37 cellular contexts compared by ENCODE assay signal in genomic region chr13:45659536-45659935, GRCh38. TPM values are rescaled to one million over a fixed set of nuclear protein-coding genes. Genes with fewer than 3 reads are reported as not detected.
"Had no signal": no experiment of that assay in that cellular context is flagged by ENCODE, and none has a peak within 500 bp of the region (broad histone marks: within the 10 kb centered on the region; RNA-seq: fewer than 3 reads in every experiment).

No MANE protein-coding gene starts in this region.

- H3K4me2 ChIP-seq: PC-9 had no signal

- FAIRE-seq: RCC 7860 had no signal

- ATAC-seq: activated CD8-positive, alpha-beta T cell treated with anti-CD3 and anti-CD28 coated beads, Interleukin-2, amount 10 ng/mL, durations not matched to agents 7 days and 5 days; body of pancreas had no signal

- H3K27me3 ChIP-seq: ascending aorta, body of pancreas, breast epithelium had no signal

- H3K27ac Mint-ChIP-seq: activated CD8-positive, alpha-beta T cell treated with anti-CD3 and anti-CD28 coated beads, Interleukin-2, amount 10 ng/mL, durations not matched to agents 7 days and 5 days; activated naive CD4-positive, alpha-beta T cell treated with anti-CD3 and anti-CD28 coated beads, Interleukin-2, amount 50 U/mL, for 24 hours; activated naive CD8-positive, alpha-beta T cell treated with anti-CD3 and anti-CD28 coated beads, Interleukin-2, amount 10 ng/mL, durations not matched to agents 7 days and 5 days; activated T-cell treated with anti-CD3 and anti-CD28 coated beads, Interleukin-2, amount 50 U/mL, for 24 hours; activated T-helper 2 cell treated with anti-CD3 and anti-CD28 coated beads, Interferon-gamma antibody, Interleukin-2, Interleukin-4, amounts not matched to agents 10 μg/mL and 5 μg/mL and 100 μg/mL, durations not matched to agents 14 hours and 24 hours and 36 hours had no signal

- H3K4me1 ChIP-seq: ascending aorta, body of pancreas, breast epithelium had no signal

- H3K36me3 Mint-ChIP-seq: activated naive CD4-positive, alpha-beta T cell treated with anti-CD3 and anti-CD28 coated beads, Interleukin-2, amount 50 U/mL, for 24 hours; activated naive CD8-positive, alpha-beta T cell treated with anti-CD3 and anti-CD28 coated beads, Interleukin-2, amount 10 ng/mL, durations not matched to agents 7 days and 5 days had no signal

- DNase-seq: activated CD4-positive, alpha-beta T cell treated with anti-CD3 and anti-CD28 coated beads for 1 hour; activated CD4-positive, alpha-beta T cell treated with anti-CD3 and anti-CD28 coated beads for 48 hours; activated CD4-positive, alpha-beta T cell treated with anti-CD3 and anti-CD28 coated beads, Interleukin-2, amount 50 U/mL, for 48 hours; activated CD4-positive, CD25-positive, alpha-beta regulatory T cell; activated CD8-positive, alpha-beta T cell treated with anti-CD3 and anti-CD28 coated beads, Interleukin-2, amount 10 ng/mL, durations not matched to agents 7 days and 5 days; activated gamma-delta T cell; activated naive CD4-positive, alpha-beta T cell treated with Interleukin-2 at 50 U/mL for 16 hours; activated naive CD8-positive, alpha-beta T cell treated with anti-CD3 and anti-CD28 coated beads, Interleukin-2, amount 10 ng/mL, durations not matched to agents 7 days and 5 days; activated T-cell treated with anti-CD3 and anti-CD28 coated beads, Interleukin-2, amount 50 U/mL, for 24 hours; amygdala; body of pancreas; Karpas-422; NCI-H1105; NCI-H1417 treated with DMSO at 0.1 percent for 48 hours; NCI-H1930; NCI-H2081 treated with DMSO at 0.1 percent for 48 hours; NCI-H345; NCI-H524 treated with DMSO at 0.1 percent for 48 hours; NCI-H748 treated with DMSO at 0.1 percent for 48 hours; NK-92 treated with Interleukin-12 subunit alpha and Interleukin-12 subunit beta, amount 100 ng/mL, for 24 hours; PC-9; Right ventricle myocardium superior; SW 1271; T-helper 1 cell; T-helper 2 cell; T-helper 9 cell; WERI-Rb-1 had no signal

- H3K4me3 Mint-ChIP-seq: activated CD8-positive, alpha-beta T cell treated with anti-CD3 and anti-CD28 coated beads, Interleukin-2, amount 10 ng/mL, durations not matched to agents 7 days and 5 days; activated naive CD4-positive, alpha-beta T cell treated with anti-CD3 and anti-CD28 coated beads, Interleukin-2, amount 50 U/mL, for 24 hours; activated naive CD8-positive, alpha-beta T cell treated with anti-CD3 and anti-CD28 coated beads, Interleukin-2, amount 10 ng/mL, durations not matched to agents 7 days and 5 days; activated T-cell treated with anti-CD3 and anti-CD28 coated beads, Interleukin-2, amount 50 U/mL, for 24 hours had no signal

- H3K4me1 Mint-ChIP-seq: activated naive CD8-positive, alpha-beta T cell treated with anti-CD3 and anti-CD28 coated beads, Interleukin-2, amount 10 ng/mL, durations not matched to agents 7 days and 5 days had no signal

- H2AFZ ChIP-seq: PC-9 had no signal

- H3K27me3 Mint-ChIP-seq: activated naive CD4-positive, alpha-beta T cell treated with anti-CD3 and anti-CD28 coated beads, Interleukin-2, amount 50 U/mL, for 24 hours; activated naive CD8-positive, alpha-beta T cell treated with anti-CD3 and anti-CD28 coated beads, Interleukin-2, amount 10 ng/mL, durations not matched to agents 7 days and 5 days; activated T-cell treated with anti-CD3 and anti-CD28 coated beads, Interleukin-2, amount 50 U/mL, for 24 hours had no signal

- H3K9me3 Mint-ChIP-seq: activated naive CD4-positive, alpha-beta T cell treated with anti-CD3 and anti-CD28 coated beads, Interleukin-2, amount 50 U/mL, for 24 hours had no signal

- H3K4me3 ChIP-seq: ascending aorta, body of pancreas, breast epithelium, PC-9 had no signal

- H3K9me3 ChIP-seq: body of pancreas had no signal

- H3K27ac ChIP-seq: ascending aorta, body of pancreas, breast epithelium, PC-9, RWPE1, WERI-Rb-1 had no signal

- H3K36me3 ChIP-seq: ascending aorta, breast epithelium, WERI-Rb-1 had no signal

RNA-seq across cellular contexts. Expression of gene CBY2, which starts 42.6 kb away (rescaled TPM):
- total RNA-seq: activated CD8-positive, alpha-beta T cell treated with anti-CD3 and anti-CD28 coated beads, Interleukin-2, amount 10 ng/mL, durations not matched to agents 7 days and 5 days; activated naive CD8-positive, alpha-beta T cell treated with anti-CD3 and anti-CD28 coated beads, Interleukin-2, amount 10 ng/mL, durations not matched to agents 7 days and 5 days; activated T-helper 2 cell treated with anti-CD3 and anti-CD28 coated beads, Interferon-gamma antibody, Interleukin-2, Interleukin-4, amounts not matched to agents 10 μg/mL and 5 μg/mL and 100 μg/mL, durations not matched to agents 14 hours and 24 hours and 36 hours; ascending aorta; body of pancreas; breast epithelium; cardiac septum; MCF 10A; PC-9; Right ventricle myocardium superior had no signal
- polyA plus RNA-seq: adipose tissue had no signal

RNA-seq across cellular contexts. Expression of gene ERICH6B, which starts 44.0 kb away (rescaled TPM):
- total RNA-seq: activated CD8-positive, alpha-beta T cell treated with anti-CD3 and anti-CD28 coated beads, Interleukin-2, amount 10 ng/mL, durations not matched to agents 7 days and 5 days; activated naive CD8-positive, alpha-beta T cell treated with anti-CD3 and anti-CD28 coated beads, Interleukin-2, amount 10 ng/mL, durations not matched to agents 7 days and 5 days; activated T-helper 2 cell treated with anti-CD3 and anti-CD28 coated beads, Interferon-gamma antibody, Interleukin-2, Interleukin-4, amounts not matched to agents 10 μg/mL and 5 μg/mL and 100 μg/mL, durations not matched to agents 14 hours and 24 hours and 36 hours; ascending aorta; body of pancreas; breast epithelium; cardiac septum; MCF 10A; NCI-H460; PC-9; Right ventricle myocardium superior had no signal
- polyA plus RNA-seq: adipose tissue had no signal
